18 cellular contexts compared by ENCODE assay signal in the genomic region with DNA sequence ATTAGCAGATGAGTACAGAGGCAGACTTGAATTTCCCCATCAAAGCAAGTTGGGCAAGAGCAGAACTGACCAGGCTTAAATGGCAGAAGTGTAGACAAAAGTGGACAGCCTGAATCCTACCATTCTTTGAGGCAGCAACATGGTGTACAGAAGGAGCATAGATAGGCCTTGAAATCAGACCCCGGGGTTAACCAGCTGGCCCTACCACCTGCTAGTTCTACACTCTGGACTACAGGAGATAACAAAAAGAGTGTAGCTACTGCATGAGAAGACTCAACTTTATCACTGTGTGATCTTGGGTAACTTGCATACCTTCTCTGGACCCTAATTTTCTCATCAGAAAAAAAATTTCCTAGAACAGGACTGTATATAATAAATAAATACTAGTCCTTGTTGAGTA.
DNase-seq lines count a peak whose midpoint lies in the region; ATAC-seq and TF ChIP-seq lines count a peak whose summit lies in the region.
"Had no signal": no experiment of that assay in that cellular context is flagged by ENCODE, and none has a peak within 500 bp of the region (broad histone marks: within the 10 kb centered on the region; RNA-seq: fewer than 3 reads in every experiment).

No MANE protein-coding gene starts in this region.

- no peaks in the 10 kb centered on the region for H3K79me2 ChIP-seq in MM.1S (ENCODE audit: low read length)
- no peaks in the 10 kb centered on the region for H3K79me2 ChIP-seq in SU-DHL-6 (ENCODE audit: insufficient read depth, low read length)

- H2AFZ ChIP-seq in MM.1S (ENCODE audit: low read length) (peak overlapping the region; percentile 53; the same call in 1 of the 2 replicates), SU-DHL-6 (ENCODE audit: low read depth, low read length, severe bottlenecking) (no peak overlapping the region)

- H3K9ac ChIP-seq in MM.1S (ENCODE audit: low read length) = peak overlapping the region; percentile 47; the same call in 1 of the 2 replicates
- 0 out of 2 replicates have a peak overlapping the region, but pooled peaks have one; percentile 11 for H3K9ac ChIP-seq in SU-DHL-6 (ENCODE audit: low read length)

- peaks cover 27% of the 10 kb centered on the region for H3F3A ChIP-seq in MM.1S (ENCODE audit: insufficient read depth, low read length)
- 0 out of 2 replicates have a peak, but pooled peaks cover 10% of the 10 kb centered on the region for H3F3A ChIP-seq in SU-DHL-6 (ENCODE audit: insufficient read depth)

- H3K9me2 ChIP-seq in MM.1S (replicated peaks; ENCODE audit: insufficient read depth, low read length) (no peaks in the 10 kb centered on the region), SU-DHL-6 (replicated peaks; ENCODE audit: insufficient read depth, low read length) (no peaks in the 10 kb centered on the region)

- peak overlapping the region; percentile 74 for H3K4me2 ChIP-seq in MM.1S (ENCODE audit: low read depth, low read length)
- H3K4me2 ChIP-seq in SU-DHL-6 (ENCODE audit: low read depth, low read length, poor library complexity, severe bottlenecking) = peak overlapping the region; percentile 50

- H3K9me3 ChIP-seq in MM.1S (replicated peaks; ENCODE audit: insufficient read depth, low read length) = no peaks in the 10 kb centered on the region
- H3K9me3 ChIP-seq in SU-DHL-6 (ENCODE audit: insufficient read depth, low read length) = no peaks in the 10 kb centered on the region
- no peaks in the 10 kb centered on the region for H3K9me3 ChIP-seq in upper lobe of right lung
- H3K9me3 ChIP-seq: MG63 had no signal

- intact Hi-C loops in upper lobe of right lung (cut with DNase I) = no loop called here

- H3K36me3 ChIP-seq in MM.1S (replicated peaks; ENCODE audit: insufficient read depth, low read length) (no peaks in the 10 kb centered on the region), SU-DHL-6 (ENCODE audit: low read length) (no peaks in the 10 kb centered on the region), upper lobe of right lung (no peaks in the 10 kb centered on the region)
- H3K36me3 ChIP-seq: MG63 had no signal

- TF ChIP-seq CTCF in MM.1S (IDR thresholded peaks at IDR 0.05; ENCODE audit: low read length) (no peak), SU-DHL-6 (IDR thresholded peaks at IDR 0.05; ENCODE audit: insufficient read depth, low read length, poor library complexity, severe bottlenecking) (no peak), upper lobe of right lung (IDR thresholded peaks at IDR 0.05) (no peak)

- H3K4me3 ChIP-seq in MM.1S (ENCODE audit: low read length) (peak overlapping the region; percentile 26; the same call in 1 of the 2 replicates), SU-DHL-6 (ENCODE audit: insufficient read depth, low read length, poor library complexity, severe bottlenecking) (peak overlapping the region; percentile 22), upper lobe of right lung (no peak overlapping the region)
- H3K4me3 ChIP-seq: MG63 had no signal

- H4K20me1 ChIP-seq in MM.1S (ENCODE audit: insufficient read depth, low read length) (no peaks in the 10 kb centered on the region), SU-DHL-6 (ENCODE audit: low read depth, low read length) (no peaks in the 10 kb centered on the region)

- DNase-seq in NCI-H146 (lab: John Stamatoyannopoulos, UW) = peak; percentile 25
- DNase-seq in NCI-H146 treated with DMSO at 0.1 percent for 48 hours (lab: John Stamatoyannopoulos, UW; ENCODE audit: unreplicated experiment) = no peak
- no peak for DNase-seq in MM.1S
- DNase-seq in upper lobe of right lung = no peak
- no peak for DNase-seq in COLO668 (lab: John Stamatoyannopoulos, UW; ENCODE audit: unreplicated experiment)
- DNase-seq in iPS-NIHi7 (ENCODE audit: extremely low spot score) = no peak
- DNase-seq: 8988T, Calu3, DMS79 treated with DMSO at 0.1 percent for 48 hours, GF-D8, KG1, MG63, NCI-H2029 treated with DMSO at 0.1 percent for 48 hours, NCI-H2227 treated with DMSO at 0.1 percent for 48 hours, SHP77 had no signal

- H3K27ac ChIP-seq in MM.1S (ENCODE audit: low read length) = peak overlapping the region; percentile 86; the same call in 1 of the 2 replicates
- peak overlapping the region; percentile 81 for H3K27ac ChIP-seq in SU-DHL-6 (ENCODE audit: low read depth, low read length)
- H3K27ac ChIP-seq in upper lobe of right lung = no peak overlapping the region
- H3K27ac ChIP-seq: C4-2B had no signal

- H3K4me1 ChIP-seq in MM.1S (ENCODE audit: low read length) (peaks cover 66% of the 10 kb centered on the region), upper lobe of right lung (peaks cover 12% of the 10 kb centered on the region)

- ATAC-seq in upper lobe of right lung = peak; percentile 48
- no peak for ATAC-seq in GM21381 (IDR thresholded peaks at IDR 0.05; ENCODE audit: unreplicated experiment)

- H3K27me3 ChIP-seq in MM.1S (replicated peaks; ENCODE audit: insufficient read depth, low read length) = no peaks in the 10 kb centered on the region
- H3K27me3 ChIP-seq in SU-DHL-6 (ENCODE audit: low read length) = no peaks in the 10 kb centered on the region
- no peaks in the 10 kb centered on the region for H3K27me3 ChIP-seq in upper lobe of right lung
- H3K27me3 ChIP-seq: MG63 had no signal
